7 cellular contexts compared by ENCODE assay signal in genomic region chr9:19250356-19250755, GRCh38. TPM values are rescaled to one million over a fixed set of nuclear protein-coding genes. Genes with fewer than 3 reads are reported as not detected.
DNase-seq lines count a peak whose midpoint lies in the region; ATAC-seq and TF ChIP-seq lines count a peak whose summit lies in the region.
"Not testable (repeated sequence)": the region's sequence is repeated elsewhere in the genome, so short reads cannot be mapped to it uniquely, and the experiment has no call there.

No MANE protein-coding gene starts in this region.

- not testable (repeated sequence) for H3K4me3 Mint-ChIP-seq in CD8-positive, alpha-beta T cell; dendritic cell treated with granulocyte-macrophage colony-stimulating factor and Interleukin-4, amounts not matched to agents 40 ng/mL and 50 ng/mL, for 4 days; stimulated activated effector memory CD8-positive, alpha-beta T cell treated with anti-CD3 and anti-CD28 coated beads, Interleukin-12 subunit alpha, Interleukin-12 subunit beta, amount 100 ng/mL, for 72 hours

- peaks cover 39% of the 10 kb centered on the region for H3K36me3 Mint-ChIP-seq in CD8-positive, alpha-beta T cell
- peaks cover 66% of the 10 kb centered on the region for H3K36me3 Mint-ChIP-seq in dendritic cell treated with granulocyte-macrophage colony-stimulating factor and Interleukin-4, amounts not matched to agents 40 ng/mL and 50 ng/mL, for 4 days (ENCODE audit: low read depth)
- H3K36me3 Mint-ChIP-seq in stimulated activated effector memory CD8-positive, alpha-beta T cell treated with anti-CD3 and anti-CD28 coated beads, Interleukin-12 subunit alpha, Interleukin-12 subunit beta, amount 100 ng/mL, for 72 hours: not testable (repeated sequence)

- POLR2A ChIA-PET in CD8-positive, alpha-beta T cell (lab: Charles Lee): not testable (repeated sequence)

- H3K9me3 Mint-ChIP-seq in CD8-positive, alpha-beta T cell; dendritic cell treated with granulocyte-macrophage colony-stimulating factor and Interleukin-4, amounts not matched to agents 40 ng/mL and 50 ng/mL, for 4 days; stimulated activated effector memory CD8-positive, alpha-beta T cell treated with anti-CD3 and anti-CD28 coated beads, Interleukin-12 subunit alpha, Interleukin-12 subunit beta, amount 100 ng/mL, for 72 hours: not testable (repeated sequence)

- H3K79me2 ChIP-seq in Karpas-422 (ENCODE audit: low read length) (peaks cover 98% of the 10 kb centered on the region), hepatocyte (peaks cover 100% of the 10 kb centered on the region)

- H4K20me1 ChIP-seq in Karpas-422 (ENCODE audit: insufficient read depth, low read depth, low read length): not testable (repeated sequence)
- H4K20me1 ChIP-seq in hepatocyte (ENCODE audit: insufficient read depth, poor library complexity, severe bottlenecking): peaks cover 72% of the 10 kb centered on the region

- H3K4me1 ChIP-seq in CD8-positive, alpha-beta T cell (ENCODE audit: insufficient read depth, low read length); hepatocyte (ENCODE audit: insufficient read depth): not testable (repeated sequence)
- peaks cover 44% of the 10 kb centered on the region for H3K4me1 ChIP-seq in HAP-1
- peaks cover 24% of the 10 kb centered on the region for H3K4me1 ChIP-seq in Karpas-422 (ENCODE audit: low read length)
- peaks cover 0 to 11% (median 4%) of the 10 kb centered on the region in 4 donors for H3K4me1 ChIP-seq in liver (ENCODE audit: control insufficient read depth in 4 of 4, insufficient read depth in 4 of 4, low read length in 3 of 4)

- not testable (repeated sequence) for H3K9me2 ChIP-seq in Karpas-422 (replicated peaks; ENCODE audit: insufficient read depth, low read length); hepatocyte (replicated peaks; ENCODE audit: insufficient read depth)

- H2AFZ ChIP-seq in Karpas-422 (ENCODE audit: low read length); hepatocyte: not testable (repeated sequence)

- not testable (repeated sequence) for H3K36me3 ChIP-seq in CD8-positive, alpha-beta T cell (ENCODE audit: insufficient read depth, low read length); HAP-1 (replicated peaks); Karpas-422 (ENCODE audit: insufficient read depth, low read length); hepatocyte (replicated peaks; ENCODE audit: insufficient read depth, low read depth); liver (ENCODE audit: control insufficient read depth in 4 of 4, insufficient read depth in 3 of 4, low read depth in 1 of 4, low read length in 3 of 4)

- DNase-seq in CD8-positive, alpha-beta T cell; HAP-1 (ENCODE audit: low spot score in 2 of 2); Karpas-422; hepatocyte (ENCODE audit: low spot score); stimulated activated effector memory CD8-positive, alpha-beta T cell treated with anti-CD3 and anti-CD28 coated beads, Interleukin-12 subunit alpha, Interleukin-12 subunit beta, amount 100 ng/mL, for 72 hours (ENCODE audit: low spot score in 2 of 2): not testable (repeated sequence)

- not testable (repeated sequence) for H3K27me3 ChIP-seq in CD8-positive, alpha-beta T cell (ENCODE audit: insufficient read depth, low read length); HAP-1 (ENCODE audit: low read depth); Karpas-422 (ENCODE audit: low read length); hepatocyte; liver (ENCODE audit: control insufficient read depth in 4 of 4, insufficient read depth in 4 of 4, low read length in 3 of 4)

- H3K9ac ChIP-seq in Karpas-422 (ENCODE audit: low read length); liver (ENCODE audit: low read depth in 1 of 2, low read length in 2 of 2): not testable (repeated sequence)

- not testable (repeated sequence) for H3K27me3 Mint-ChIP-seq in CD8-positive, alpha-beta T cell (ENCODE audit: low read depth); dendritic cell treated with granulocyte-macrophage colony-stimulating factor and Interleukin-4, amounts not matched to agents 40 ng/mL and 50 ng/mL, for 4 days

- CTCF ChIA-PET in CD8-positive, alpha-beta T cell (lab: Charles Lee): not testable (repeated sequence)

- peak overlapping the region; percentile 66 for H3K27ac Mint-ChIP-seq in CD8-positive, alpha-beta T cell
- peak overlapping the region; percentile 7 for H3K27ac Mint-ChIP-seq in dendritic cell treated with granulocyte-macrophage colony-stimulating factor and Interleukin-4, amounts not matched to agents 40 ng/mL and 50 ng/mL, for 4 days
- peak overlapping the region; percentile 75 for H3K27ac Mint-ChIP-seq in stimulated activated effector memory CD8-positive, alpha-beta T cell treated with anti-CD3 and anti-CD28 coated beads, Interleukin-12 subunit alpha, Interleukin-12 subunit beta, amount 100 ng/mL, for 72 hours

- H3K9me3 ChIP-seq in CD8-positive, alpha-beta T cell (ENCODE audit: low read length); HAP-1; Karpas-422 (ENCODE audit: low read length); hepatocyte (ENCODE audit: low read depth); liver (ENCODE audit: control insufficient read depth in 4 of 4, low read length in 3 of 4): not testable (repeated sequence)

- ATAC-seq in CD8-positive, alpha-beta T cell; stimulated activated effector memory CD8-positive, alpha-beta T cell treated with anti-CD3 and anti-CD28 coated beads, Interleukin-12 subunit alpha, Interleukin-12 subunit beta, amount 100 ng/mL, for 72 hours: not testable (repeated sequence)

- not testable (repeated sequence) for TF ChIP-seq RAD21 in liver (IDR thresholded peaks at IDR 0.05)

- H3K4me3 ChIP-seq in CD8-positive, alpha-beta T cell (ENCODE audit: low read depth, low read length); Karpas-422 (ENCODE audit: low read length); hepatocyte; liver (ENCODE audit: low read depth in 1 of 3, low read length in 3 of 3): not testable (repeated sequence)
- peak overlapping the region; percentile 34; the same call in 1 of the 2 replicates for H3K4me3 ChIP-seq in HAP-1

- intact Hi-C loops in CD8-positive, alpha-beta T cell (cut with DNase I, micrococcal nuclease); dendritic cell treated with granulocyte-macrophage colony-stimulating factor and Interleukin-4, amounts not matched to agents 40 ng/mL and 50 ng/mL, for 4 days (cut with micrococcal nuclease): not testable (repeated sequence)

- in situ Hi-C loops in HAP-1 (cut with MboI; ENCODE audit: low sequenced_read_pairs): not testable (repeated sequence)

- H3K4me2 ChIP-seq in Karpas-422 (ENCODE audit: low read depth, low read length, poor library complexity, severe bottlenecking): peak overlapping the region; percentile 56
- not testable (repeated sequence) for H3K4me2 ChIP-seq in hepatocyte

- TF ChIP-seq CTCF in CD8-positive, alpha-beta T cell (IDR thresholded peaks at IDR 0.05); hepatocyte (IDR thresholded peaks at IDR 0.05; ENCODE audit: poor library complexity); liver (IDR thresholded peaks at IDR 0.05; ENCODE audit: low read depth, low read length, missing input control): not testable (repeated sequence)

- H3K4me1 Mint-ChIP-seq in CD8-positive, alpha-beta T cell (ENCODE audit: low read depth): peaks cover 76% of the 10 kb centered on the region
- H3K4me1 Mint-ChIP-seq in dendritic cell treated with granulocyte-macrophage colony-stimulating factor and Interleukin-4, amounts not matched to agents 40 ng/mL and 50 ng/mL, for 4 days (ENCODE audit: low read depth): peaks cover 67% of the 10 kb centered on the region
- H3K4me1 Mint-ChIP-seq in stimulated activated effector memory CD8-positive, alpha-beta T cell treated with anti-CD3 and anti-CD28 coated beads, Interleukin-12 subunit alpha, Interleukin-12 subunit beta, amount 100 ng/mL, for 72 hours: peaks cover 81% of the 10 kb centered on the region

- not testable (repeated sequence) for H3K27ac ChIP-seq in CD8-positive, alpha-beta T cell (ENCODE audit: low read depth, low read length); Karpas-422 (ENCODE audit: low read length); liver (ENCODE audit: low read depth in 1 of 2, low read length in 2 of 2)
- peak overlapping the region; percentile 1 for H3K27ac ChIP-seq in hepatocyte

- 79% methylated on average over 9 of the region's 9 CpGs for WGBS in hepatocyte (ENCODE audit: low lambda C conversion rate, missing lambda C conversion rate)
- 68% methylated on average over 9 of the region's 9 CpGs for WGBS in liver

TF ChIP-seq in liver, 16 proteins besides CTCF, POLR2A, EP300 and RAD21:
- peak; percentile 27 for TF ChIP-seq SP1 (IDR thresholded peaks at IDR 0.05)
- peak; percentile 22 to 85 for TF ChIP-seq HNF4A (conservative IDR thresholded peaks at IDR 0.05)
- TF ChIP-seq HNF4G (IDR thresholded peaks at IDR 0.05): peak; percentile 47

RNA-seq across cellular contexts. Expression of gene DENND4C, which starts 19.9 kb away (rescaled TPM):
- total RNA-seq in CD8-positive, alpha-beta T cell: 10 to 100 TPM; 27.4 to 29.8 TPM
- 42.8 and 47.9 TPM in 2 replicates for total RNA-seq in Karpas-422 (2014; rRNA removed; shearing (Covaris generic); ENCODE audit: low replicate concordance)
- 70.2 and 82.6 TPM in 2 replicates for total RNA-seq in hepatocyte
- polyA plus RNA-seq in hepatocyte: 14.9 and 17.1 TPM in 2 replicates
- 10 to 100 TPM; 20.5 to 54.9 TPM for total RNA-seq in liver
- polyA plus RNA-seq in liver: 1 to 10 TPM; 6.9 to 9.1 TPM

Comparison
In these comparisons a context has a peak if more than half of its experiments do, and no peak if none do; other contexts are left out.
1. H3K27ac Mint-ChIP-seq: peak in every context shown above with its lines; median percentile 75 in stimulated activated effector memory CD8-positive, alpha-beta T cell treated with anti-CD3 and anti-CD28 coated beads, Interleukin-12 subunit alpha, Interleukin-12 subunit beta, amount 100 ng/mL, for 72 hours; 66 in CD8-positive, alpha-beta T cell; 7 in dendritic cell treated with granulocyte-macrophage colony-stimulating factor and Interleukin-4, amounts not matched to agents 40 ng/mL and 50 ng/mL, for 4 days.